In the genomic region with DNA sequence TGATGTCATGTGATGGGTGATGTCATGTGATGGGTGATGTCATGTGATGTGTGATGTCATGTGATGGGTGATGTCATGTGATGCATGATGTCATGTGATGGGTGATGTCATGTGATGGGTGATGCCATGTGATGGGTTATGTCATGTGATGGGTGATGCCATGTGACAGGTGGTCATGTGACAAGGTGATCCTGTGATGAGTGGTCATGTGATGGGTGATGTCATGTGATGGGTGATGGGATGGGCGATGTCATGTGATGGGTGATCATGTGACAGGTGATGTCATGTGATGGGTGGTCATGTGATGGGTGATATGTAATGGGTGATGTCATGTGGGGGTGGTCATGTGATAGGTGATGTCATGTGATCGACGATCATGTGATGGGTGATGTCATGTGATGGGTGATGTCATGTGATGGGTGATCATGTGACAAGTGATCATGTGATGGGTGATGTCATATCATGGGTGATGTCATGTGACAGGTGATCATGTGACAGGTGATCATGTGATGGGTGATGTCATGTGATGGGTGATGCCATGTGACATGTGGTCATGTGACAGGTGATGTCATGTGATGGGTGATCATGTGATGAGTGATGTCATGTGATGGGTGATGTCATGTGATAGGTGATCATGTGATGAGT, we compare ENCODE assay signal across 8 cellular contexts. TPM values are rescaled to one million over a fixed set of nuclear protein-coding genes. Genes with fewer than 3 reads are reported as not detected.
A peak's percentile ranks its signal among the peaks of the same experiment; 100 is the strongest.
DNase-seq lines count a peak whose midpoint lies in the region; ATAC-seq lines count a peak whose summit lies in the region.

No MANE protein-coding gene starts in this region.

- in situ Hi-C loops in G401 (cut with HindIII; ENCODE audit: low sequenced_read_pairs), result no loop called here

- no peak for ATAC-seq in HG02678 (IDR thresholded peaks at IDR 0.05; ENCODE audit: unreplicated experiment)
- no peak for ATAC-seq in HG03469 (IDR thresholded peaks at IDR 0.05; ENCODE audit: unreplicated experiment)

- DNase-seq in G401 (ENCODE audit: low spot score) (peak; percentile 7), NAMALWA (ENCODE audit: low spot score) (peak; percentile 91), iPS-NIHi7 (ENCODE audit: extremely low spot score) (peak; percentile 8), ureter (ENCODE audit: low spot score) (peak; percentile 32), ecto neural progenitor cell (ENCODE audit: low spot score) (no peak)
- DNase-seq in activated effector memory CD4-positive, alpha-beta T cell treated with Interleukin-2 at 50 U/mL for 16 hours, result peak; percentile 9

RNA-seq across cellular contexts. Expression of gene CD300LB, which starts 17.2 kb away (rescaled TPM):
- not detected in 2 replicates for total RNA-seq in G401 (2014; rRNA removed; shearing (Covaris generic))
- total RNA-seq in ureter, result 0.49 TPM

RNA-seq across cellular contexts. Expression of gene CD300C, which starts 31.8 kb away (rescaled TPM):
- total RNA-seq in G401 (2014; rRNA removed; shearing (Covaris generic)), result not detected in 2 replicates
- 0.68 TPM for total RNA-seq in ureter

RNA-seq across cellular contexts. Expression of gene CD300A, which starts 47.7 kb away (rescaled TPM):
- total RNA-seq in G401 (2014; rRNA removed; shearing (Covaris generic)), result not detected in 2 replicates
- total RNA-seq in ureter, result 4.3 TPM

RNA-seq across cellular contexts. Expression of gene CD300H, which starts 53.2 kb away (rescaled TPM):
- total RNA-seq in G401 (2014; rRNA removed; shearing (Covaris generic)), result not detected in 2 replicates
- total RNA-seq in ureter, result not detected
